In genomic region chr1:25774921-25775774, GRCh38 we compare ENCODE assay signal across 8 cellular contexts. TPM values are rescaled to one million over a fixed set of nuclear protein-coding genes. Genes with fewer than 3 reads are reported as not detected.
DNase-seq lines count a peak whose midpoint lies in the region; ATAC-seq and TF ChIP-seq lines count a peak whose summit lies in the region.

No MANE protein-coding gene starts in this region.

- WGBS in mammary epithelial cell (ENCODE audit: low coverage, missing lambda C conversion rate), result 17% methylated on average over 15 of the region's 16 CpGs

- H3K27me3 Mint-ChIP-seq in activated CD4-positive, alpha-beta T cell treated with anti-CD3 and anti-CD28 coated beads for 36 hours, result no peaks in the 10 kb centered on the region
- H3K27me3 Mint-ChIP-seq in effector memory CD8-positive, alpha-beta T cell, result no peaks in the 10 kb centered on the region

- CTCF ChIA-PET in activated CD4-positive, alpha-beta T cell treated with anti-CD3 and anti-CD28 coated beads for 36 hours (lab: Charles Lee), result interaction anchor here (0.6 to 1.2 kb wide), 4 partner anchors 16 to 166 kb away, joined by 3 to 6 read pairs (median 4); no protein-coding TSS in a partner anchor
- CTCF ChIA-PET in mammary epithelial cell (lab: Charles Lee; ENCODE audit: low non-redundant PET), result no interaction called here

- DNase-seq in NCI-H1092 treated with DMSO at 0.1 percent for 48 hours (lab: John Stamatoyannopoulos, UW), result peak; percentile 39
- no peak for DNase-seq in NCI-H1092 (lab: John Stamatoyannopoulos, UW)
- DNase-seq in activated CD4-positive, alpha-beta T cell treated with anti-CD3 and anti-CD28 coated beads for 36 hours, result peak; percentile 94
- DNase-seq in effector memory CD8-positive, alpha-beta T cell, result peak; percentile 68 to 73 (median 71)
- DNase-seq in stimulated activated CD8-positive, alpha-beta memory T cell treated with anti-CD3 and anti-CD28 coated beads, Interleukin-4, amount 100 ng/mL, for 1 hour (ENCODE audit: low read depth in 2 of 2, low spot score in 1 of 2), result peak; percentile 46 to 72
- DNase-seq in NK-92 (lab: John Stamatoyannopoulos, UW; ENCODE audit: unreplicated experiment), result no peak
- no peak for DNase-seq in mammary epithelial cell

- no peaks in the 10 kb centered on the region for H3K9me3 Mint-ChIP-seq in activated CD4-positive, alpha-beta T cell treated with anti-CD3 and anti-CD28 coated beads for 36 hours (ENCODE audit: low read depth)
- H3K9me3 Mint-ChIP-seq in effector memory CD8-positive, alpha-beta T cell, result no peaks in the 10 kb centered on the region

- no peaks in the 10 kb centered on the region for H3K36me3 ChIP-seq in mammary epithelial cell (ENCODE audit: insufficient read depth, low read length)

- H3K4me2 ChIP-seq in mammary epithelial cell (ENCODE audit: insufficient read depth, low read depth, low read length), result no peak overlapping the region

- H3K4me3 ChIP-seq in mammary epithelial cell (replicated peaks in 1 of 3; ENCODE audit: insufficient read depth in 1 of 3, low read depth in 2 of 3, low read length in 3 of 3), result no peak overlapping the region

- H3K9ac ChIP-seq in mammary epithelial cell (ENCODE audit: insufficient read depth, low read length), result no peak overlapping the region

- in situ Hi-C loops in mammary epithelial cell (cut with MboI; ENCODE audit: low sequenced_read_pairs in 2 of 2), result no loop called here

- intact Hi-C loops in activated CD4-positive, alpha-beta T cell treated with anti-CD3 and anti-CD28 coated beads for 36 hours (cut with DNase I, micrococcal nuclease), result loop anchor here (1.0 to 2.0 kb wide), 6 partner anchors 21 to 166 kb away; partner anchors contain the start of gene MAN1C1 (in 1 of the 2)
- intact Hi-C loops in mammary epithelial cell (cut with micrococcal nuclease), result no loop called here

- H3K27ac ChIP-seq in mammary epithelial cell (ENCODE audit: insufficient read depth, low read depth, low read length), result no peak overlapping the region

- peaks cover 17% of the 10 kb centered on the region for H3K36me3 Mint-ChIP-seq in activated CD4-positive, alpha-beta T cell treated with anti-CD3 and anti-CD28 coated beads for 36 hours (ENCODE audit: low read depth)
- peaks cover 3% of the 10 kb centered on the region for H3K36me3 Mint-ChIP-seq in effector memory CD8-positive, alpha-beta T cell (ENCODE audit: insufficient read depth)

- H4K20me1 ChIP-seq in mammary epithelial cell (ENCODE audit: insufficient read depth, low read length), result no peaks in the 10 kb centered on the region

- no peaks in the 10 kb centered on the region for H3K9me3 ChIP-seq in mammary epithelial cell (replicated peaks; ENCODE audit: insufficient read depth, low read length)

- H2AFZ ChIP-seq in mammary epithelial cell (ENCODE audit: low read depth, low read length), result no peak overlapping the region

- ATAC-seq in activated CD4-positive, alpha-beta T cell treated with anti-CD3 and anti-CD28 coated beads for 36 hours, result peak; percentile 85
- ATAC-seq in effector memory CD8-positive, alpha-beta T cell (replicated peaks), result peak; percentile 91
- ATAC-seq in HG02970 (IDR thresholded peaks at IDR 0.05; ENCODE audit: low FRiP score, unreplicated experiment), result no peak

- TF ChIP-seq CTCF in mammary epithelial cell (conservative IDR thresholded peaks at IDR 0.05 in 1 of 2, IDR thresholded peaks at IDR 0.05 in 1 of 2; ENCODE audit: extremely low read depth in 1 of 2, insufficient read depth in 1 of 2, low read depth in 1 of 2, low read length in 2 of 2), result no peak

- H3K4me1 Mint-ChIP-seq in activated CD4-positive, alpha-beta T cell treated with anti-CD3 and anti-CD28 coated beads for 36 hours, result peaks cover 80% of the 10 kb centered on the region
- H3K4me1 Mint-ChIP-seq in effector memory CD8-positive, alpha-beta T cell (ENCODE audit: low read depth in 2 of 2), result peaks cover 28 to 32% of the 10 kb centered on the region in 2 donors

- peak overlapping the region; percentile 57 for H3K4me3 Mint-ChIP-seq in activated CD4-positive, alpha-beta T cell treated with anti-CD3 and anti-CD28 coated beads for 36 hours
- peak overlapping the region; percentile 70 to 85 for H3K4me3 Mint-ChIP-seq in effector memory CD8-positive, alpha-beta T cell

- H3K79me2 ChIP-seq in mammary epithelial cell (ENCODE audit: insufficient read depth, low read length), result no peaks in the 10 kb centered on the region

- H3K27ac Mint-ChIP-seq in activated CD4-positive, alpha-beta T cell treated with anti-CD3 and anti-CD28 coated beads for 36 hours, result peak overlapping the region; percentile 84
- peak overlapping the region; percentile 88 to 92 for H3K27ac Mint-ChIP-seq in effector memory CD8-positive, alpha-beta T cell

- POLR2A ChIA-PET in activated CD4-positive, alpha-beta T cell treated with anti-CD3 and anti-CD28 coated beads for 36 hours (lab: Charles Lee), result interaction anchor here (0.5 to 1.4 kb wide), 5 partner anchors 10 to 132 kb away, joined by 3 to 4 read pairs (median 3); no protein-coding TSS in a partner anchor

- no peaks in the 10 kb centered on the region for H3K27me3 ChIP-seq in mammary epithelial cell (ENCODE audit: insufficient read depth, low read length)

- no peaks in the 10 kb centered on the region for H3K4me1 ChIP-seq in mammary epithelial cell (ENCODE audit: insufficient read depth, low read length)

- no TSS peak for BruUV-seq in mammary epithelial cell (replicated peaks; lab: Mats Ljungman, UMichigan)

- dilution Hi-C loops in mammary epithelial cell (cut with HindIII; ENCODE audit: low sequenced_read_pairs), result no loop called here

RNA-seq across cellular contexts. Expression of gene SELENON, which starts 24.8 kb away (rescaled TPM):
- 10 to 100 TPM; 31.5 to 33.5 TPM for total RNA-seq in activated CD4-positive, alpha-beta T cell treated with anti-CD3 and anti-CD28 coated beads for 36 hours
- 10 to 100 TPM; 14.3 to 53.9 TPM for total RNA-seq in mammary epithelial cell
- 41.7 TPM for polyA plus RNA-seq in mammary epithelial cell
- 70.3 TPM for polyA minus RNA-seq in mammary epithelial cell

RNA-seq across cellular contexts. Expression of gene MTFR1L, which starts 44.6 kb away (rescaled TPM):
- total RNA-seq in activated CD4-positive, alpha-beta T cell treated with anti-CD3 and anti-CD28 coated beads for 36 hours, result 10 to 100 TPM; 27.7 to 30.8 TPM
- total RNA-seq in mammary epithelial cell, result 10 to 100 TPM; 31.2 to 39.0 TPM
- polyA plus RNA-seq in mammary epithelial cell, result 27.1 TPM
- polyA minus RNA-seq in mammary epithelial cell, result 44.1 TPM

Comparison
In these comparisons a context has a peak if more than half of its experiments do, and no peak if none do; other contexts are left out.
1. DNase-seq: peak in NCI-H1092 treated with DMSO at 0.1 percent for 48 hours (single experiment), activated CD4-positive, alpha-beta T cell treated with anti-CD3 and anti-CD28 coated beads for 36 hours (single experiment), effector memory CD8-positive, alpha-beta T cell (3 of 3) and stimulated activated CD8-positive, alpha-beta memory T cell treated with anti-CD3 and anti-CD28 coated beads, Interleukin-4, amount 100 ng/mL, for 1 hour (2 of 2); none in NCI-H1092 (single experiment), NK-92 (single experiment) and mammary epithelial cell (single experiment).